Comparison of ENCODE assay signal across 17 cellular contexts in genomic region chr5:1414311-1415058, GRCh38. TPM values are rescaled to one million over a fixed set of nuclear protein-coding genes. Genes with fewer than 3 reads are reported as not detected.
DNase-seq lines count a peak whose midpoint lies in the region; ATAC-seq and TF ChIP-seq lines count a peak whose summit lies in the region.
"Had no signal": no experiment of that assay in that cellular context is flagged by ENCODE, and none has a peak within 500 bp of the region (broad histone marks: within the 10 kb centered on the region; RNA-seq: fewer than 3 reads in every experiment).

No MANE protein-coding gene starts in this region.

- DNase-seq in GM10266 (ENCODE audit: extremely low spot score), result peak; percentile 74
- peak; percentile 7 for DNase-seq in MG63
- peak; percentile 47 for DNase-seq in amniotic stem cell (lab: John Stamatoyannopoulos, UW)
- DNase-seq in esophagus muscularis mucosa (ENCODE audit: extremely low spot score), result no peak
- DNase-seq in epidermal melanocyte (ENCODE audit: insufficient read length, low spot score), result no peak
- DNase-seq: activated CD4-positive, alpha-beta T cell treated with anti-CD3 and anti-CD28 coated beads, Interleukin-2, amount 10 ng/mL, durations not matched to agents 24 days and 14 days; activated naive CD8-positive, alpha-beta T cell treated with anti-CD3 and anti-CD28 coated beads, Interleukin-2, amount 10 ng/mL, durations not matched to agents 7 days and 5 days; activated T-cell treated with anti-CD3 and anti-CD28 coated beads, Interleukin-2, amount 50 U/mL, for 24 hours; CD4-positive, alpha-beta T cell; NCI-H2029; NCI-H526 treated with DMSO at 0.1 percent for 48 hours; occipital lobe; T1000 had no signal

- no peaks in the 10 kb centered on the region for H3K9me2 ChIP-seq in neural cell (ENCODE audit: insufficient read depth, low read length)

- TF ChIP-seq POLR2A in esophagus muscularis mucosa (IDR thresholded peaks at IDR 0.05; ENCODE audit: low read depth), result no peak

- no peak overlapping the region for H3K4me2 ChIP-seq in neural cell (ENCODE audit: low read length)

- TF ChIP-seq CTCF in GM10266 (IDR thresholded peaks at IDR 0.05; ENCODE audit: control insufficient read depth, insufficient read depth, low read depth, missing control alignments), result no peak
- no peak for TF ChIP-seq CTCF in neural cell (IDR thresholded peaks at IDR 0.05; ENCODE audit: poor library complexity, severe bottlenecking)
- no peak for TF ChIP-seq CTCF in esophagus muscularis mucosa (IDR thresholded peaks at IDR 0.05)

- H3K27ac ChIP-seq in neural cell (ENCODE audit: low read length) (no peak overlapping the region), esophagus muscularis mucosa (replicated peaks in 1 of 4) (no peak overlapping the region)
- H3K27ac ChIP-seq: cardiac muscle cell, gastroesophageal sphincter had no signal

- H3K4me1 ChIP-seq in esophagus muscularis mucosa, result no peaks in the 10 kb centered on the region
- H3K4me1 ChIP-seq: gastroesophageal sphincter had no signal

- H3K27me3 ChIP-seq in MG63, result peaks cover 19% of the 10 kb centered on the region
- H3K27me3 ChIP-seq in neural cell (ENCODE audit: insufficient read depth, low read depth, low read length), result no peaks in the 10 kb centered on the region
- peaks cover 0 to 56% (median 0%) of the 10 kb centered on the region in 4 donors for H3K27me3 ChIP-seq in esophagus muscularis mucosa
- H3K27me3 ChIP-seq: cardiac muscle cell had no signal

- TF ChIP-seq EP300 in neural cell (conservative IDR thresholded peaks at IDR 0.05; ENCODE audit: poor library complexity, severe bottlenecking) (peak; percentile 18), esophagus muscularis mucosa (IDR thresholded peaks at IDR 0.05) (no peak)

- H3K9ac ChIP-seq in neural cell (ENCODE audit: low read length), result no peak overlapping the region

- no peaks in the 10 kb centered on the region for H3K79me2 ChIP-seq in neural cell (replicated peaks; ENCODE audit: insufficient read depth, low read length)

- H2AFZ ChIP-seq in neural cell (ENCODE audit: low read depth, low read length), result no peak overlapping the region

- no peaks in the 10 kb centered on the region for H4K20me1 ChIP-seq in neural cell (ENCODE audit: insufficient read depth)

- intact Hi-C loops in esophagus muscularis mucosa (cut with DNase I), result no loop called here

- WGBS in esophagus muscularis mucosa, result 37% methylated on average over 16 of the region's 27 CpGs

- TF ChIP-seq RAD21 in neural cell (conservative IDR thresholded peaks at IDR 0.05), result no peak

- H3K4me3 ChIP-seq in MG63, result no peak overlapping the region
- no peak overlapping the region for H3K4me3 ChIP-seq in neural cell (ENCODE audit: low read length)
- H3K4me3 ChIP-seq in esophagus muscularis mucosa, result no peak overlapping the region
- H3K4me3 ChIP-seq: cardiac muscle cell, gastroesophageal sphincter had no signal

- H3F3A ChIP-seq in neural cell (ENCODE audit: insufficient read depth, low read length, poor library complexity, severe bottlenecking), result no peaks in the 10 kb centered on the region

- H3K36me3 ChIP-seq in MG63, result no peaks in the 10 kb centered on the region
- no peaks in the 10 kb centered on the region for H3K36me3 ChIP-seq in neural cell (ENCODE audit: insufficient read depth, low read length)
- no peaks in the 10 kb centered on the region for H3K36me3 ChIP-seq in esophagus muscularis mucosa
- H3K36me3 ChIP-seq: cardiac muscle cell, gastroesophageal sphincter had no signal

- ATAC-seq in HG03135 (IDR thresholded peaks at IDR 0.05; ENCODE audit: unreplicated experiment), result no peak
- ATAC-seq: gastroesophageal sphincter had no signal

- H3K9me3 ChIP-seq in MG63 (peaks cover 3% of the 10 kb centered on the region; the same call in 1 of the 2 replicates), neural cell (ENCODE audit: low read length) (no peaks in the 10 kb centered on the region), esophagus muscularis mucosa (no peaks in the 10 kb centered on the region)
- H3K9me3 ChIP-seq: gastroesophageal sphincter had no signal

TF ChIP-seq in neural cell, 6 proteins besides CTCF, POLR2A, EP300 and RAD21:
- TF ChIP-seq POLR2AphosphoS5 (IDR thresholded peaks at IDR 0.05) (peak; percentile 46), SMC3 (conservative IDR thresholded peaks at IDR 0.05; ENCODE audit: poor library complexity) (no peak), EZH2 (IDR thresholded peaks at IDR 0.05; ENCODE audit: borderline replicate concordance, insufficient read depth, low read length, poor library complexity, severe bottlenecking) (no peak)
TF ChIP-seq in neural cell: peak in this region for 1.

RNA-seq across cellular contexts. Expression of gene SLC6A3, which starts 30.8 kb away (rescaled TPM):
- total RNA-seq in MG63 (2014; rRNA removed; shearing (Covaris generic); ENCODE audit: low replicate concordance), result not detected in 2 replicates
- polyA plus RNA-seq in neural cell, result 0.77 TPM in 1 of 2 replicates, not detected in the other
- polyA minus RNA-seq in neural cell, result not detected in 2 replicates
- under 1 TPM in 1 of 4 donors, not detected in 3; 0.06 TPM for total RNA-seq in esophagus muscularis mucosa
- total RNA-seq: activated CD4-positive, alpha-beta T cell treated with anti-CD3 and anti-CD28 coated beads, Interleukin-2, amount 10 ng/mL, durations not matched to agents 24 days and 14 days; cardiac muscle cell; gastroesophageal sphincter; occipital lobe had no signal
- polyA plus RNA-seq: cardiac muscle cell had no signal

Comparison
In these comparisons a context has a peak if more than half of its experiments do, and no peak if none do; other contexts are left out.
1. DNase-seq: peak in GM10266 (single experiment), MG63 (single experiment) and amniotic stem cell (single experiment); none in esophagus muscularis mucosa (single experiment) and epidermal melanocyte (single experiment).